In genomic region chr9:5303840-5304795, GRCh38 we compare ENCODE assay signal across 9 cellular contexts. TPM values are rescaled to one million over a fixed set of nuclear protein-coding genes. Genes with fewer than 3 reads are reported as not detected.
DNase-seq lines count a peak whose midpoint lies in the region; ATAC-seq and TF ChIP-seq lines count a peak whose summit lies in the region.
"Not testable (repeated sequence)": the region's sequence is repeated elsewhere in the genome, so short reads cannot be mapped to it uniquely, and the experiment has no call there.
"Had no signal": no experiment of that assay in that cellular context is flagged by ENCODE, and none has a peak within 500 bp of the region (broad histone marks: within the 10 kb centered on the region; RNA-seq: fewer than 3 reads in every experiment).

TSS of gene RLN2 (minus strand) at chr9:5304716. CDS start at chr9:5304580, 136 bp downstream.

- not testable (repeated sequence) for H3K9me3 Mint-ChIP-seq in H9; glutamatergic neuron (ENCODE audit: unreplicated experiment); neural progenitor cell

- H3K27ac ChIP-seq in H9 (ENCODE audit: insufficient read length, low read depth, low read length); OCI-LY7 (ENCODE audit: low read depth, low read length, poor library complexity, severe bottlenecking); neural progenitor cell: not testable (repeated sequence)

- H4K8ac ChIP-seq in H9 (replicated peaks; ENCODE audit: insufficient read length, low read depth, low read length), result not testable (repeated sequence)

- H3K4me1 Mint-ChIP-seq in H9; glutamatergic neuron (ENCODE audit: low read depth, unreplicated experiment); neural progenitor cell: not testable (repeated sequence)

- H3K56ac ChIP-seq in H9 (ENCODE audit: insufficient read length, low read depth, low read length), result not testable (repeated sequence)

- not testable (repeated sequence) for H3K36me3 ChIP-seq in BE2C; OCI-LY7 (ENCODE audit: insufficient read depth, low read length); neural progenitor cell

- H3T11ph ChIP-seq in H9 (ENCODE audit: low read length), result not testable (repeated sequence)

- not testable (repeated sequence) for H4K5ac ChIP-seq in H9 (ENCODE audit: insufficient read length, low read depth, low read length)

- H3K4me3 ChIP-seq in BE2C (ENCODE audit: low read depth, low read length), result peak within 1 kb of the TSS; percentile 22
- peak within 1 kb of the TSS; percentile 30 for H3K4me3 ChIP-seq in OCI-LY7 (ENCODE audit: low read depth, low read length, poor library complexity, severe bottlenecking)
- not testable (repeated sequence) for H3K4me3 ChIP-seq in neural progenitor cell

- not testable (repeated sequence) for H3F3A ChIP-seq in neural progenitor cell (ENCODE audit: low read depth)

- not testable (repeated sequence) for H3K36me3 Mint-ChIP-seq in H9 (ENCODE audit: insufficient read depth in 1 of 3, low read depth in 3 of 3); glutamatergic neuron (ENCODE audit: unreplicated experiment); neural progenitor cell

- H4K91ac ChIP-seq in H9 (ENCODE audit: insufficient read length, low read depth, low read length), result not testable (repeated sequence)

- H2AFZ ChIP-seq in H9 (ENCODE audit: low read length), result not testable (repeated sequence)
- peak within 1 kb of the TSS; percentile 94 for H2AFZ ChIP-seq in OCI-LY7 (ENCODE audit: low read length)
- H2AFZ ChIP-seq in neural progenitor cell (replicated peaks), result peak within 1 kb of the TSS; percentile 36

- H3K27me3 Mint-ChIP-seq in H9 (ENCODE audit: low read depth); glutamatergic neuron (ENCODE audit: unreplicated experiment); neural progenitor cell (ENCODE audit: insufficient read depth, low read depth): not testable (repeated sequence)

- not testable (repeated sequence) for H3K4me2 ChIP-seq in H9 (ENCODE audit: insufficient read depth, insufficient read length, low read length); neural progenitor cell
- H3K4me2 ChIP-seq in OCI-LY7 (ENCODE audit: low read length), result peak within 1 kb of the TSS; percentile 55

- not testable (repeated sequence) for H3K23me2 ChIP-seq in H9 (ENCODE audit: insufficient read length, low read depth, low read length, poor library complexity, severe bottlenecking)

- not testable (repeated sequence) for H3K9me3 ChIP-seq in BE2C; H9 (ENCODE audit: control insufficient read depth, low read depth, low read length); OCI-LY7 (ENCODE audit: low read length); neural progenitor cell (ENCODE audit: low read depth)

- not testable (repeated sequence) for H3K27me3 ChIP-seq in BE2C; H9 (ENCODE audit: insufficient read depth, low read length); neural progenitor cell

- H3K4ac ChIP-seq in H9 (ENCODE audit: low read depth, low read length), result not testable (repeated sequence)

- not testable (repeated sequence) for H4K20me1 ChIP-seq in H9 (ENCODE audit: control insufficient read depth, insufficient read depth, insufficient read length); OCI-LY7 (ENCODE audit: insufficient read depth, low read length); neural progenitor cell (ENCODE audit: low read depth)

- not testable (repeated sequence) for H3K79me1 ChIP-seq in H9 (ENCODE audit: insufficient read depth, low read depth, low read length, poor library complexity, severe bottlenecking)

- H2BK15ac ChIP-seq in H9 (ENCODE audit: low read depth, low read length), result not testable (repeated sequence)

- not testable (repeated sequence) for H2BK120ac ChIP-seq in H9 (ENCODE audit: low read depth, low read length, poor library complexity, severe bottlenecking)

- ATAC-seq in GM18907 (IDR thresholded peaks at IDR 0.05; ENCODE audit: unreplicated experiment), result peak; percentile 97
- peak; percentile 99 for ATAC-seq in HG03280 (IDR thresholded peaks at IDR 0.05; ENCODE audit: unreplicated experiment)

- TF ChIP-seq CTCF in BE2C (IDR thresholded peaks at IDR 0.05; ENCODE audit: low read depth, low read length); H9 (conservative IDR thresholded peaks at IDR 0.05); OCI-LY7 (conservative IDR thresholded peaks at IDR 0.05; ENCODE audit: low read length); glutamatergic neuron (IDR thresholded peaks at IDR 0.05; ENCODE audit: partially characterized antibody, unreplicated experiment); neural progenitor cell (IDR thresholded peaks at IDR 0.05): not testable (repeated sequence)

- DNase-seq in BE2C, glutamatergic neuron: not testable (repeated sequence)
- DNase-seq in H9 (peak; percentile 60), OCI-LY7 (ENCODE audit: low spot score) (peak; percentile 7), neural progenitor cell (ENCODE audit: low spot score) (peak; percentile 17)
- peak; percentile 10 for DNase-seq in activated effector memory CD4-positive, alpha-beta T cell treated with Interleukin-2 at 50 U/mL for 16 hours

- H3K14ac ChIP-seq in H9 (ENCODE audit: insufficient read depth, low read length), result not testable (repeated sequence)

- H3K18ac ChIP-seq in H9 (ENCODE audit: insufficient read length, low read depth, low read length), result not testable (repeated sequence)

- H3K79me2 ChIP-seq in H9 (ENCODE audit: insufficient read depth, low read length); OCI-LY7 (ENCODE audit: insufficient read depth, low read depth, low read length); neural progenitor cell (ENCODE audit: low read depth): not testable (repeated sequence)

- intact Hi-C loops in OCI-LY7 (cut with micrococcal nuclease; ENCODE audit: unreplicated experiment), result loop anchor here (10.0 kb wide), 1 partner anchor 291 kb away; no protein-coding TSS in a partner anchor

- not testable (repeated sequence) for H3K9me2 ChIP-seq in OCI-LY7 (ENCODE audit: insufficient read depth, low read length)

- CTCF ChIA-PET in OCI-LY7 (lab: Charles Lee; ENCODE audit: unreplicated experiment), result not testable (repeated sequence)

- POLR2A ChIA-PET in OCI-LY7 (lab: Charles Lee), result interaction anchor here (1.0 kb wide), 2 partner anchors 10 to 20 kb away, joined by 3 read pairs; no protein-coding TSS in a partner anchor

- H2BK5ac ChIP-seq in H9 (ENCODE audit: insufficient read length, low read length), result not testable (repeated sequence)

- H2AK5ac ChIP-seq in H9 (ENCODE audit: insufficient read length, low read length), result not testable (repeated sequence)

- not testable (repeated sequence) for H3K27ac Mint-ChIP-seq in H9; glutamatergic neuron (ENCODE audit: unreplicated experiment); neural progenitor cell

- BruUV-seq in OCI-LY7 (replicated peaks; lab: Mats Ljungman, UMichigan), result not testable (repeated sequence)

- not testable (repeated sequence) for H3K23ac ChIP-seq in H9 (ENCODE audit: insufficient read length, low read depth, low read length)

- not testable (repeated sequence) for H3K4me1 ChIP-seq in BE2C; H9 (ENCODE audit: insufficient read depth, low read length); neural progenitor cell
- H3K4me1 ChIP-seq in OCI-LY7 (ENCODE audit: insufficient read depth, low read length, poor library complexity, severe bottlenecking), result peaks cover 13% of the 10 kb centered on the region

- H3K4me3 Mint-ChIP-seq in H9 (peak within 1 kb of the TSS in 1 of 2 experiments; percentile 50; a peak in 2 of 5 replicates), glutamatergic neuron (ENCODE audit: unreplicated experiment) (peak within 1 kb of the TSS; percentile 78)
- not testable (repeated sequence) for H3K4me3 Mint-ChIP-seq in neural progenitor cell

- H3K9ac ChIP-seq in H9 (ENCODE audit: extremely low read depth, insufficient read length, low read length); neural progenitor cell: not testable (repeated sequence)

- H2BK20ac ChIP-seq in H9 (ENCODE audit: low read depth, low read length, poor library complexity, severe bottlenecking), result not testable (repeated sequence)

- no CpG with 5 or more reads among the region's 50 CpGs for WGBS in H9 (ENCODE audit: extremely low coverage, insufficient read length, low lambda C conversion rate)

- H2BK12ac ChIP-seq in H9 (ENCODE audit: insufficient read length, low read depth, low read length), result not testable (repeated sequence)

RNA-seq across cellular contexts. Expression of gene RLN2, which starts in this region (rescaled TPM):
- polyA plus RNA-seq in BE2C (2012; ENCODE audit: insufficient read depth, insufficient read length, low read depth), result not detected
- total RNA-seq in H9 (2021) (3.6 and 3.7 TPM in 2 replicates), OCI-LY7 (2022) (3.8 and 4.4 TPM in 2 replicates), glutamatergic neuron (ENCODE audit: unreplicated experiment) (not detected), neural progenitor cell (ENCODE audit: low replicate concordance) (5.0 and 12.6 TPM in 2 replicates)
- total RNA-seq in OCI-LY7 (2014; rRNA removed; shearing (Covaris generic)), result 1.7 TPM in 1 of 2 replicates, not detected in the other
- total RNA-seq: A673 had no signal
